16 cellular contexts compared by ENCODE assay signal in the genomic region with DNA sequence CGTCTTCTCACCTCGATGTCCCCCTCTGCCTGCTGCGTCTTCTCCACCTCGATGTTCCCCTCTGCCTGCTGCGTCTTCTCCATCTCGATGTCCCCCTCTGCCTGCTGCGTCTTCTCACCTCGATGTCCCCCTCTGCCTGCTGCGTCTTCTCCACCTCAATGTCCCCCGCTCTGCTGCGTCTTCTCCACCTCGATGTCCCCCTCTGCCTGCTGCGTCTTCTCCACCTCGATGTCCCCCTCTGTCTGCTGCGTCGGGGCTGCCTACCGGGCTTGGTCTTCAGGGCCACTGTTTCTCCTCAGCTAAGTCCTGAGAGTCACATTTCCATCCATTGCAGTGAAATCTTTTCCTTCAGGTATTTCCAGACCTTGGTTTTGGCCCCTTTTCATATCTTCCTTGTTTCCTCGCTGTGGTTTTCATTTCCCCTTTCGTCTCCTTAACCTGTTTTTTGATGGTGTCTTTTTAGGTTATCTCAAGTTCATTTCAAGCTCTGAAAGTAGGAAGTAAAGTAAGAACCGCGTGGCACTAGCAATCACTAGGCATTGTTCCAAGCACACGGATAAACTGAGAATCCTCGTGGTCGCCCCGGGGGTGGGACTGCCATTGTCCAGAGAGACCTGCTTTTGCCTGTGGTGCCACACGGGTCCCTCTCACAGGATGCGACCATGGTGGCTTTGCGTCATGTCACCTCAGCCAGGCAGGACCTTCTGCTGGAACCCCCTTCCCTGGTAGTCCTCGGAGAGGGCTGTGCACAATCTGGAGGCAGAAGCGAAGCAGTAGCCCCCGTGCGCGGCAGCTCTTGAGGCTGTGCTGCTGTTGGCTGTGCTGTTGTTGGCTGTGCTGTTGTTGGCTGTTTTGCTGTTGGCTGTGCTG. TPM values are rescaled to one million over a fixed set of nuclear protein-coding genes. Genes with fewer than 3 reads are reported as not detected.
DNase-seq lines count a peak whose midpoint lies in the region; ATAC-seq and TF ChIP-seq lines count a peak whose summit lies in the region.
"Had no signal": no experiment of that assay in that cellular context is flagged by ENCODE, and none has a peak within 500 bp of the region (broad histone marks: within the 10 kb centered on the region; RNA-seq: fewer than 3 reads in every experiment).

No MANE protein-coding gene starts in this region.

- H3K27ac Mint-ChIP-seq in CD4-positive, alpha-beta T cell, result peak overlapping the region; percentile 10
- peak overlapping the region; percentile 37 for H3K27ac Mint-ChIP-seq in T-helper 17 cell
- H3K27ac Mint-ChIP-seq in memory B cell, result no peak overlapping the region
- no peak overlapping the region for H3K27ac Mint-ChIP-seq in activated T-helper 1 cell treated with anti-CD3 and anti-CD28 coated beads, Interleukin-12 subunit alpha, Interleukin-12 subunit beta, Interleukin-2, Interleukin-4 antibody, amounts not matched to agents 30 ng/mL and 10 ng/mL and 1 ng/mL, durations not matched to agents 14 hours and 24 hours and 36 hours

- peaks cover 10% of the 10 kb centered on the region for H3K36me3 Mint-ChIP-seq in CD4-positive, alpha-beta T cell (ENCODE audit: low read depth)
- H3K36me3 Mint-ChIP-seq in T-helper 17 cell (ENCODE audit: low read depth), result peaks cover 2% of the 10 kb centered on the region
- H3K36me3 Mint-ChIP-seq in memory B cell, result peaks cover 16% of the 10 kb centered on the region
- peaks cover 8% of the 10 kb centered on the region for H3K36me3 Mint-ChIP-seq in activated T-helper 1 cell treated with anti-CD3 and anti-CD28 coated beads, Interleukin-12 subunit alpha, Interleukin-12 subunit beta, Interleukin-2, Interleukin-4 antibody, amounts not matched to agents 30 ng/mL and 10 ng/mL and 1 ng/mL, durations not matched to agents 14 hours and 24 hours and 36 hours (ENCODE audit: low read depth)

- POLR2A ChIA-PET in CD4-positive, alpha-beta T cell (lab: Charles Lee), result no interaction called here

- peaks cover 9% of the 10 kb centered on the region for H3K4me1 Mint-ChIP-seq in CD4-positive, alpha-beta T cell (ENCODE audit: low read depth)
- H3K4me1 Mint-ChIP-seq in T-helper 17 cell, result peaks cover 9% of the 10 kb centered on the region
- peaks cover 13% of the 10 kb centered on the region for H3K4me1 Mint-ChIP-seq in memory B cell
- peaks cover 5% of the 10 kb centered on the region for H3K4me1 Mint-ChIP-seq in activated T-helper 1 cell treated with anti-CD3 and anti-CD28 coated beads, Interleukin-12 subunit alpha, Interleukin-12 subunit beta, Interleukin-2, Interleukin-4 antibody, amounts not matched to agents 30 ng/mL and 10 ng/mL and 1 ng/mL, durations not matched to agents 14 hours and 24 hours and 36 hours (ENCODE audit: low read depth)

- in situ Hi-C loops in KBM-7 (cut with MboI; ENCODE audit: low pct_unique_long_range_greater_than_20kb, low sequenced_read_pairs), result no loop called here

- CTCF ChIA-PET in CD4-positive, alpha-beta T cell (lab: Charles Lee), result no interaction called here

- no peak for DNase-seq in CD4-positive, alpha-beta T cell
- DNase-seq in KBM-7 (peak; percentile 76), T-helper 17 cell (no peak), memory B cell (ENCODE audit: low spot score in 2 of 2) (no peak), hypothalamus (lab: John Stamatoyannopoulos, UW) (no peak)
- no peak for DNase-seq in activated T-helper 1 cell treated with anti-CD3 and anti-CD28 coated beads, Interleukin-12 subunit alpha, Interleukin-12 subunit beta, Interleukin-2, Interleukin-4 antibody, amounts not matched to agents 30 ng/mL and 10 ng/mL and 1 ng/mL, durations not matched to agents 14 hours and 24 hours and 36 hours (ENCODE audit: low spot score)
- DNase-seq: DMS53; gastrocnemius medialis; naive thymus-derived CD4-positive, alpha-beta T cell; NCI-H1048; NCI-H526 treated with DMSO at 0.1 percent for 48 hours; stimulated activated naive CD4-positive, alpha-beta T cell; T1000; trophoblast cell had no signal

- H3K4me3 Mint-ChIP-seq in CD4-positive, alpha-beta T cell, result no peak overlapping the region
- H3K4me3 Mint-ChIP-seq in T-helper 17 cell (peak overlapping the region; percentile 2), memory B cell (no peak overlapping the region)
- H3K4me3 Mint-ChIP-seq in activated T-helper 1 cell treated with anti-CD3 and anti-CD28 coated beads, Interleukin-12 subunit alpha, Interleukin-12 subunit beta, Interleukin-2, Interleukin-4 antibody, amounts not matched to agents 30 ng/mL and 10 ng/mL and 1 ng/mL, durations not matched to agents 14 hours and 24 hours and 36 hours, result no peak overlapping the region

- ATAC-seq in CD4-positive, alpha-beta T cell (ENCODE audit: poor library complexity), result no peak
- ATAC-seq in T-helper 17 cell (no peak), memory B cell (ENCODE audit: low read depth) (peak; percentile 41), HG03135 (IDR thresholded peaks at IDR 0.05; ENCODE audit: unreplicated experiment) (no peak), HG02852 (IDR thresholded peaks at IDR 0.05; ENCODE audit: unreplicated experiment) (no peak)
- ATAC-seq: naive thymus-derived CD4-positive, alpha-beta T cell had no signal

- intact Hi-C loops in CD4-positive, alpha-beta T cell (cut with DNase I, micrococcal nuclease), result no loop called here
- intact Hi-C loops in activated T-helper 1 cell treated with anti-CD3 and anti-CD28 coated beads, Interleukin-12 subunit alpha, Interleukin-12 subunit beta, Interleukin-2, Interleukin-4 antibody, amounts not matched to agents 30 ng/mL and 10 ng/mL and 1 ng/mL, durations not matched to agents 14 hours and 24 hours and 36 hours (cut with micrococcal nuclease), result no loop called here

- no peaks in the 10 kb centered on the region for H3K9me3 ChIP-seq in CD4-positive, alpha-beta T cell (ENCODE audit: control insufficient read depth, low read length)
- H3K9me3 ChIP-seq in T-helper 17 cell (ENCODE audit: control insufficient read depth, low read length, poor library complexity, severe bottlenecking), result no peaks in the 10 kb centered on the region
- H3K9me3 ChIP-seq: gastrocnemius medialis had no signal

- no peaks in the 10 kb centered on the region for H3K27me3 ChIP-seq in CD4-positive, alpha-beta T cell (ENCODE audit: control insufficient read depth, insufficient read depth, low read length)
- H3K27me3 ChIP-seq: gastrocnemius medialis had no signal

- no peaks in the 10 kb centered on the region for H3K27me3 Mint-ChIP-seq in CD4-positive, alpha-beta T cell
- H3K27me3 Mint-ChIP-seq in T-helper 17 cell (no peaks in the 10 kb centered on the region), memory B cell (peaks cover 3% of the 10 kb centered on the region)
- H3K27me3 Mint-ChIP-seq in activated T-helper 1 cell treated with anti-CD3 and anti-CD28 coated beads, Interleukin-12 subunit alpha, Interleukin-12 subunit beta, Interleukin-2, Interleukin-4 antibody, amounts not matched to agents 30 ng/mL and 10 ng/mL and 1 ng/mL, durations not matched to agents 14 hours and 24 hours and 36 hours (ENCODE audit: insufficient read depth), result no peaks in the 10 kb centered on the region
- H3K27me3 Mint-ChIP-seq: naive thymus-derived CD4-positive, alpha-beta T cell had no signal

- TF ChIP-seq CTCF in CD4-positive, alpha-beta T cell (IDR thresholded peaks at IDR 0.05), result no peak

- no peak overlapping the region for H3K27ac ChIP-seq in CD4-positive, alpha-beta T cell (ENCODE audit: low read depth, low read length)

- no peaks in the 10 kb centered on the region for H3K9me3 Mint-ChIP-seq in CD4-positive, alpha-beta T cell
- H3K9me3 Mint-ChIP-seq in memory B cell, result no peaks in the 10 kb centered on the region
- no peaks in the 10 kb centered on the region for H3K9me3 Mint-ChIP-seq in activated T-helper 1 cell treated with anti-CD3 and anti-CD28 coated beads, Interleukin-12 subunit alpha, Interleukin-12 subunit beta, Interleukin-2, Interleukin-4 antibody, amounts not matched to agents 30 ng/mL and 10 ng/mL and 1 ng/mL, durations not matched to agents 14 hours and 24 hours and 36 hours
- H3K9me3 Mint-ChIP-seq: naive thymus-derived CD4-positive, alpha-beta T cell had no signal

RNA-seq across cellular contexts. Expression of a gene that starts 9.5 kb away (rescaled TPM):
- total RNA-seq in CD4-positive, alpha-beta T cell, result not detected
- total RNA-seq in T-helper 17 cell, result not detected
- total RNA-seq in activated T-helper 1 cell treated with anti-CD3 and anti-CD28 coated beads, Interleukin-12 subunit alpha, Interleukin-12 subunit beta, Interleukin-2, Interleukin-4 antibody, amounts not matched to agents 30 ng/mL and 10 ng/mL and 1 ng/mL, durations not matched to agents 14 hours and 24 hours and 36 hours, result not detected in 2 replicates
- total RNA-seq: naive thymus-derived CD4-positive, alpha-beta T cell had no signal

Comparison
In these comparisons a context has a peak if more than half of its experiments do, and no peak if none do; other contexts are left out.
1. H3K27ac Mint-ChIP-seq: peak in CD4-positive, alpha-beta T cell (single experiment) and T-helper 17 cell (single experiment); none in memory B cell (single experiment) and activated T-helper 1 cell treated with anti-CD3 and anti-CD28 coated beads, Interleukin-12 subunit alpha, Interleukin-12 subunit beta, Interleukin-2, Interleukin-4 antibody, amounts not matched to agents 30 ng/mL and 10 ng/mL and 1 ng/mL, durations not matched to agents 14 hours and 24 hours and 36 hours (single experiment).